20 cellular contexts compared by ENCODE assay signal in genomic region chr11:115290479-115291390, GRCh38.
A peak's percentile ranks its signal among the peaks of the same experiment; 100 is the strongest.
DNase-seq lines count a peak whose midpoint lies in the region; ATAC-seq and TF ChIP-seq lines count a peak whose summit lies in the region.
"Had no signal": no experiment of that assay in that cellular context is flagged by ENCODE, and none has a peak within 500 bp of the region (broad histone marks: within the 10 kb centered on the region; RNA-seq: fewer than 3 reads in every experiment).

No MANE protein-coding gene starts in this region.

- H3K4me3 Mint-ChIP-seq in nephron = no peak overlapping the region
- no peak overlapping the region for H3K4me3 Mint-ChIP-seq in activated CD4-positive, alpha-beta T cell treated with anti-CD3 and anti-CD28 coated beads for 36 hours
- H3K4me3 Mint-ChIP-seq: naive thymus-derived CD4-positive, alpha-beta T cell had no signal

- H3K27ac ChIP-seq in VCaP = peak overlapping the region; percentile 32
- H3K27ac ChIP-seq: coronary artery, gastroesophageal sphincter, lower lobe of right lung, thoracic aorta had no signal

- ATAC-seq in activated CD4-positive, alpha-beta T cell treated with anti-CD3 and anti-CD28 coated beads for 36 hours = no peak
- no peak for ATAC-seq in HG02970 (IDR thresholded peaks at IDR 0.05; ENCODE audit: low FRiP score, unreplicated experiment)
- ATAC-seq: gastroesophageal sphincter; lower lobe of right lung; naive thymus-derived CD4-positive, alpha-beta T cell; PC-3 had no signal

- DNase-seq in Daoy (ENCODE audit: low read depth) (peak; percentile 5), NCI-H146 (lab: John Stamatoyannopoulos, UW) (peak; percentile 52), activated T-cell treated with anti-CD3 and anti-CD28 coated beads for 4 hours (no peak)
- no peak for DNase-seq in activated CD4-positive, alpha-beta T cell treated with anti-CD3 and anti-CD28 coated beads for 36 hours
- DNase-seq in activated CD4-positive, alpha-beta T cell treated with anti-CD3 and anti-CD28 coated beads, Interleukin-2, amount 50 U/mL, for 1 hour = no peak
- DNase-seq: activated CD8-positive, alpha-beta memory T cell treated with anti-CD3 and anti-CD28 coated beads, Interleukin-2, amount 50 U/mL, for 48 hours; activated naive CD4-positive, alpha-beta T cell; lower lobe of right lung; MG63; naive thymus-derived CD4-positive, alpha-beta T cell; NCI-H226; PC-3; posterior cingulate gyrus; T1000 had no signal

- peak overlapping the region; percentile 18 to 80 (median 48) for H3K27ac Mint-ChIP-seq in nephron
- H3K27ac Mint-ChIP-seq in activated CD4-positive, alpha-beta T cell treated with anti-CD3 and anti-CD28 coated beads for 36 hours = no peak overlapping the region
- H3K27ac Mint-ChIP-seq: naive thymus-derived CD4-positive, alpha-beta T cell had no signal

- TF ChIP-seq CTCF in VCaP (conservative IDR thresholded peaks at IDR 0.05) (no peak), nephron (IDR thresholded peaks at IDR 0.05; ENCODE audit: unreplicated experiment in 3 of 3) (no peak)

- peaks cover 4% of the 10 kb centered on the region for H3K27me3 Mint-ChIP-seq in nephron (ENCODE audit: low read depth)
- peaks cover 5% of the 10 kb centered on the region for H3K27me3 Mint-ChIP-seq in activated CD4-positive, alpha-beta T cell treated with anti-CD3 and anti-CD28 coated beads for 36 hours

- peaks cover 39% of the 10 kb centered on the region for H3K4me1 Mint-ChIP-seq in nephron
- no peaks in the 10 kb centered on the region for H3K4me1 Mint-ChIP-seq in activated CD4-positive, alpha-beta T cell treated with anti-CD3 and anti-CD28 coated beads for 36 hours
- H3K4me1 Mint-ChIP-seq: naive thymus-derived CD4-positive, alpha-beta T cell had no signal

- H3K36me3 Mint-ChIP-seq in nephron (ENCODE audit: low read depth) = peaks cover 3% of the 10 kb centered on the region
- no peaks in the 10 kb centered on the region for H3K36me3 Mint-ChIP-seq in activated CD4-positive, alpha-beta T cell treated with anti-CD3 and anti-CD28 coated beads for 36 hours (ENCODE audit: low read depth)
- H3K36me3 Mint-ChIP-seq: naive thymus-derived CD4-positive, alpha-beta T cell had no signal

- no peaks in the 10 kb centered on the region for H3K9me3 Mint-ChIP-seq in nephron
- no peaks in the 10 kb centered on the region for H3K9me3 Mint-ChIP-seq in activated CD4-positive, alpha-beta T cell treated with anti-CD3 and anti-CD28 coated beads for 36 hours (ENCODE audit: low read depth)

- intact Hi-C loops in activated CD4-positive, alpha-beta T cell treated with anti-CD3 and anti-CD28 coated beads for 36 hours (cut with DNase I, micrococcal nuclease) = no loop called here

- POLR2A ChIA-PET in activated CD4-positive, alpha-beta T cell treated with anti-CD3 and anti-CD28 coated beads for 36 hours (lab: Charles Lee) = no interaction called here

- CTCF ChIA-PET in activated CD4-positive, alpha-beta T cell treated with anti-CD3 and anti-CD28 coated beads for 36 hours (lab: Charles Lee) = interaction anchor here (0.7 kb wide), 1 partner anchor 9 kb away, joined by 3 read pairs; no protein-coding TSS in a partner anchor

Comparison
In these comparisons a context has a peak if more than half of its experiments do, and no peak if none do; other contexts are left out.
1. DNase-seq: peak in Daoy (single experiment) and NCI-H146 (single experiment); none in activated CD4-positive, alpha-beta T cell treated with anti-CD3 and anti-CD28 coated beads for 36 hours (single experiment), activated CD4-positive, alpha-beta T cell treated with anti-CD3 and anti-CD28 coated beads, Interleukin-2, amount 50 U/mL, for 1 hour (single experiment) and activated T-cell treated with anti-CD3 and anti-CD28 coated beads for 4 hours (single experiment).